In the genomic region with DNA sequence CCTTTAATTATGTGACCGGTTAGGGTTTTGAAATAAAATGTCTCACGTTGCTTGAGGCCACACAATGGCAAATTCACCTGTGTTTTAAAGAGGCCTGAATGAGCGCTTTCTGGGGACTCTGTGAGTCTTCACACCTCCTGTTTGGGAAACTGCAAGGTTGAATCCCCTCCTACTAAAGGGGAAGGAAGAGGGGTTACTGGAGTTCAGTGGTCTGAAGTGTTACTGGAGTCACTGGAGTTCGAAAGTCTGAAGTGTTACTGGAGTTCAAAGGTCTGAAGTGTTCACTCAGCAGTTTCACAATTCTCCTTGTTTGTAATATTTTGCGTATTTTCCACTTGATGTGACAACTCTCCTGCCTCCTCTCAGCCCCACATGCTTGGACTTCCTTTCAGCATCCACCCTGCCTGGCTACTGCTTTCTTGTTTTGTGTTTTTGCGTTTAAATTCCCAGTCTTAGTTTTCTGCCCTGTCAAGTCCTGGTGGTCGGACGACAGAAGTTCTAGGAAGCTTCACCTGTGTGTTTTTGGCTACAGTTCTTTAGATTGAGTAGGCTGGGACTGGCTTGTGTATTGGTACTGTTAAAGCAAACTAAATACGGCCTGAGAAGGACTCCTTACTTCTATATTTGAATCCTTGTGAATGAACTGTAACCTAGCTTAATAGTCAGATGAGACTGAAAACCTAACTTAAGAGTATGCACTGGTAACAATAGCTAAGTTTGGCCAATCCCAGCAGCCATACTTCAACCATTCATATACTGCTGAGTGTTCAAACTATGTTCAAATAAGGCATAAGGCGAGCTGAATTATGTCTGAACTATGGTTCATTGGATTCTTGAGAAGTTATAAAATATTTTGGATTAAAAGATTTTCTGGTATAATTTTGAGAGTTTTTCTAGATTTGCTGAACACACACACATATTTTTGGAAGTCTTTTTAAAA, we compare ENCODE assay signal across 8 cellular contexts. TPM values are rescaled to one million over a fixed set of nuclear protein-coding genes. Genes with fewer than 3 reads are reported as not detected.
DNase-seq lines count a peak whose midpoint lies in the region; TF ChIP-seq lines count a peak whose summit lies in the region.

No MANE protein-coding gene starts in this region.

- peak overlapping the region; percentile 81 for H3K4me2 ChIP-seq in PC-9

- TF ChIP-seq EP300 in ovary (IDR thresholded peaks at IDR 0.05): no peak

- peak overlapping the region; percentile 90 for H2AFZ ChIP-seq in PC-9

- intact Hi-C loops in PC-9 (cut with micrococcal nuclease; ENCODE audit: unreplicated experiment): loop anchor here (5.0 kb wide), 1 partner anchor 46 kb away; no protein-coding TSS in a partner anchor
- intact Hi-C loops in ovary (cut with DNase I): no loop called here

- TF ChIP-seq CTCF in GM20000 (IDR thresholded peaks at IDR 0.05; ENCODE audit: extremely low read depth, missing control alignments): no peak
- no peak for TF ChIP-seq CTCF in PC-9 (conservative IDR thresholded peaks at IDR 0.05)
- TF ChIP-seq CTCF in ovary (IDR thresholded peaks at IDR 0.05): no peak
- no peak for TF ChIP-seq CTCF in GM10266 (IDR thresholded peaks at IDR 0.05; ENCODE audit: control insufficient read depth, insufficient read depth, low read depth, missing control alignments)

- no TSS peak for BruUV-seq in PC-9 (replicated peaks; lab: Mats Ljungman, UMichigan)

- no peaks in the 10 kb centered on the region for H3K9me2 ChIP-seq in PC-9 (ENCODE audit: insufficient read depth)

- POLR2A ChIA-PET in PC-9 (lab: Charles Lee; ENCODE audit: unreplicated experiment): no interaction called here

- CTCF ChIA-PET in PC-9 (lab: Charles Lee): no interaction called here

- H3K4me1 ChIP-seq in PC-9 (replicated peaks; ENCODE audit: insufficient read depth) (peaks cover 22% of the 10 kb centered on the region), ovary (ENCODE audit: insufficient read depth) (peaks cover 2% of the 10 kb centered on the region)

- H3K27me3 ChIP-seq in PC-9 (ENCODE audit: insufficient read depth, low read depth): no peaks in the 10 kb centered on the region
- H3K27me3 ChIP-seq in ovary: no peaks in the 10 kb centered on the region

- H4K20me1 ChIP-seq in PC-9 (ENCODE audit: insufficient read depth): no peaks in the 10 kb centered on the region

- peak overlapping the region; percentile 80 for H3K4me3 ChIP-seq in PC-9
- peak overlapping the region; percentile 73 for H3K4me3 ChIP-seq in ovary

- H3K9me3 ChIP-seq in PC-9 (ENCODE audit: insufficient read depth, low read depth) (no peaks in the 10 kb centered on the region), ovary (no peaks in the 10 kb centered on the region)

- 70 to 73% (median 72%) methylated on average over 10 of the region's 10 CpGs for WGBS in ovary, 3 donors

- H3K36me3 ChIP-seq in PC-9 (ENCODE audit: low read depth): no peaks in the 10 kb centered on the region
- no peaks in the 10 kb centered on the region for H3K36me3 ChIP-seq in ovary

- H3K79me2 ChIP-seq in PC-9 (ENCODE audit: low read depth): no peaks in the 10 kb centered on the region

- DNase-seq in GM20000 (ENCODE audit: low spot score) (peak; percentile 13), PC-9 (no peak), fibroblast of gingiva (ENCODE audit: low read depth) (peak; percentile 31), ovary (no peak), GM10266 (ENCODE audit: extremely low spot score) (no peak), NCI-H1048 (lab: John Stamatoyannopoulos, UW) (no peak), A172 (ENCODE audit: low spot score) (no peak), NCI-H1694 treated with DMSO at 0.1 percent for 48 hours (lab: John Stamatoyannopoulos, UW) (no peak)

- H3K27ac ChIP-seq in PC-9 (no peak overlapping the region), ovary (peak overlapping the region in 1 of 2 donors; percentile 97)

- peaks cover 14% of the 10 kb centered on the region for H3F3A ChIP-seq in PC-9 (ENCODE audit: insufficient read depth, low read depth)

- no peak for TF ChIP-seq POLR2A in ovary (IDR thresholded peaks at IDR 0.05)

RNA-seq across cellular contexts. Expression of gene SMPDL3A, which starts 2.0 kb away (rescaled TPM):
- total RNA-seq in PC-9 (2021): 2.4 TPM in 2 replicates
- 1 to 10 TPM; 3.5 to 9.3 (median 5.8) TPM for total RNA-seq in ovary
- 10 to 100 TPM in 1 of 2 donors, 1 to 10 TPM in 1; 9.1 to 14.1 TPM for polyA plus RNA-seq in ovary
- total RNA-seq in A172 (2014; rRNA removed; shearing (Covaris generic)): 5.3 and 6.3 TPM in 2 replicates

RNA-seq across cellular contexts. Expression of gene FABP7, which starts 11.5 kb away (rescaled TPM):
- total RNA-seq in PC-9 (2021) (not detected in 2 replicates), ovary (not detected)
- polyA plus RNA-seq in ovary: not detected
- total RNA-seq in A172 (2014; rRNA removed; shearing (Covaris generic)): 0.19 TPM in 1 of 2 replicates, not detected in the other

Comparison
In these comparisons a context has a peak if more than half of its experiments do, and no peak if none do; other contexts are left out.
1. DNase-seq: peak in GM20000 (single experiment) and fibroblast of gingiva (single experiment); none in PC-9 (0 of 2), ovary (0 of 5), GM10266 (single experiment), NCI-H1048 (single experiment), A172 (single experiment) and NCI-H1694 treated with DMSO at 0.1 percent for 48 hours (single experiment).